26 cellular contexts compared by ENCODE assay signal in the genomic region with DNA sequence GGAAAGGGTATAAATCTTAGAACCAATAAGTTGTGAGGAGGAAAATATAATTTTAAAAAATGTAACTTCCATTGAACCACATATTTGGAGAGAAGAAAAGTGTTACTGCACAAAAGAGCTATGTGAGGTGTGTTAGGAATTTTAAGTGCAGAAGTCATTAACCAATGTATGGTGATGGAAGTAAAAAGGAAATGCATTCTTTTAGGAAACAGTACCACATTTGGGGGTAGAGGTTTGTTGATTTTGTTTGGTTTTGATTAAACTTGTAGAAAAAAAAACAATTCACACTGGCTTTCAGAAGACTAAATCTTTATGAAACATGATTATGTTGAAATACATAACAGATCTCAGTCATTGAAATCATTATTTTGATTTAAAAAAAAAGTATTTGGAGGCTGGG.
DNase-seq lines count a peak whose midpoint lies in the region; ATAC-seq and TF ChIP-seq lines count a peak whose summit lies in the region.
"Had no signal": no experiment of that assay in that cellular context is flagged by ENCODE, and none has a peak within 500 bp of the region (broad histone marks: within the 10 kb centered on the region; RNA-seq: fewer than 3 reads in every experiment).

No MANE protein-coding gene starts in this region.

- dilution Hi-C loops in mammary epithelial cell (cut with HindIII; ENCODE audit: low sequenced_read_pairs), result no loop called here

- H3K4me3 Mint-ChIP-seq in MCF 10A (ENCODE audit: unreplicated experiment), result no peak overlapping the region
- H3K4me3 Mint-ChIP-seq: CD4-positive, alpha-beta T cell had no signal

- H3K4me3 ChIP-seq in mammary epithelial cell (replicated peaks in 1 of 3; ENCODE audit: insufficient read depth in 1 of 3, low read depth in 2 of 3, low read length in 3 of 3), result no peak overlapping the region
- no peak overlapping the region for H3K4me3 ChIP-seq in adipocyte (ENCODE audit: low read length)
- H3K4me3 ChIP-seq in osteoblast (ENCODE audit: insufficient read depth, low read length), result no peak overlapping the region
- H3K4me3 ChIP-seq: BLaER1 treated with 17β-estradiol and CSF1 and Interleukin-3, amounts not matched to agents 10 nM and 100 nM; HAP-1; K562; PC-9; SJSA1 had no signal

- H3K4me1 Mint-ChIP-seq in MCF 10A (ENCODE audit: insufficient read depth, unreplicated experiment), result peaks cover 13% of the 10 kb centered on the region

- no peak for DNase-seq in MCF 10A (ENCODE audit: unreplicated experiment)
- DNase-seq in mammary epithelial cell, result no peak
- peak; percentile 48 for DNase-seq in adipocyte (ENCODE audit: low read depth)
- DNase-seq in osteoblast (ENCODE audit: insufficient read length, low spot score, missing footprints), result no peak
- DNase-seq in stimulated activated naive CD4-positive, alpha-beta T cell (lab: John Stamatoyannopoulos, UW), result no peak
- DNase-seq in UCSD-AML1 (lab: John Stamatoyannopoulos, UW; ENCODE audit: unreplicated experiment), result no peak
- DNase-seq: AML-193; CD4-positive, alpha-beta T cell; DMS53; GOT3; Kasumi-1; MV-4-11; NCI-H1105; NCI-H1436 treated with DMSO at 0.1 percent for 48 hours; NCI-H1930; NCI-H2107; NCI-H524; NCI-H748 treated with DMSO at 0.1 percent for 48 hours; PC-9; Right ventricle myocardium superior had no signal

- POLR2A ChIA-PET in MCF 10A (lab: Yijun Ruan, JAX), result interaction anchor here (1.2 kb wide), 1 partner anchor 13 kb away, joined by 3 read pairs; no protein-coding TSS in a partner anchor

- no peaks in the 10 kb centered on the region for H3K27me3 Mint-ChIP-seq in MCF 10A (ENCODE audit: insufficient read depth, unreplicated experiment)

- peaks cover 6% of the 10 kb centered on the region for H3K9me3 Mint-ChIP-seq in MCF 10A (ENCODE audit: unreplicated experiment)
- H3K9me3 Mint-ChIP-seq: CD4-positive, alpha-beta T cell had no signal

- H3K36me3 ChIP-seq in mammary epithelial cell (ENCODE audit: insufficient read depth, low read length) (no peaks in the 10 kb centered on the region), adipocyte (ENCODE audit: control insufficient read depth, insufficient read depth, low read length, severe bottlenecking) (no peaks in the 10 kb centered on the region), osteoblast (ENCODE audit: insufficient read depth, low read length) (no peaks in the 10 kb centered on the region)
- H3K36me3 ChIP-seq: BLaER1 treated with 17β-estradiol and CSF1 and Interleukin-3, amounts not matched to agents 10 nM and 100 nM; SJSA1 had no signal

- H3K9ac ChIP-seq in mammary epithelial cell (ENCODE audit: insufficient read depth, low read length) (no peak overlapping the region), adipocyte (ENCODE audit: low read length) (peak overlapping the region; percentile 69)
- H3K9ac ChIP-seq: BLaER1 treated with 17β-estradiol and CSF1 and Interleukin-3, amounts not matched to agents 10 nM and 100 nM had no signal

- no peak for ATAC-seq in HG02642 (IDR thresholded peaks at IDR 0.05; ENCODE audit: poor library complexity, unreplicated experiment)
- ATAC-seq: HepG2, K562 had no signal

- peak overlapping the region; percentile 35 for H3K27ac Mint-ChIP-seq in MCF 10A (ENCODE audit: low read depth, unreplicated experiment)
- H3K27ac Mint-ChIP-seq: CD4-positive, alpha-beta T cell had no signal

- H2AFZ ChIP-seq in mammary epithelial cell (ENCODE audit: low read depth, low read length) (no peak overlapping the region), osteoblast (ENCODE audit: low read length) (peak overlapping the region; percentile 4)
- H2AFZ ChIP-seq: PC-9 had no signal

- H3K79me2 ChIP-seq in mammary epithelial cell (ENCODE audit: insufficient read depth, low read length) (no peaks in the 10 kb centered on the region), osteoblast (ENCODE audit: insufficient read depth, low read length) (no peaks in the 10 kb centered on the region)

- TF ChIP-seq CTCF in MCF 10A (IDR thresholded peaks at IDR 0.05; ENCODE audit: unreplicated experiment) (no peak), mammary epithelial cell (conservative IDR thresholded peaks at IDR 0.05 in 1 of 2, IDR thresholded peaks at IDR 0.05 in 1 of 2; ENCODE audit: extremely low read depth in 1 of 2, insufficient read depth in 1 of 2, low read depth in 1 of 2, low read length in 2 of 2) (no peak), osteoblast (IDR thresholded peaks at IDR 0.05; ENCODE audit: extremely low read depth, low read depth, low read length) (no peak)

- no peaks in the 10 kb centered on the region for H3K9me3 ChIP-seq in mammary epithelial cell (replicated peaks; ENCODE audit: insufficient read depth, low read length)
- no peaks in the 10 kb centered on the region for H3K9me3 ChIP-seq in adipocyte (ENCODE audit: control insufficient read depth, low read length)
- H3K9me3 ChIP-seq in osteoblast (ENCODE audit: low read depth, low read length), result no peaks in the 10 kb centered on the region
- H3K9me3 ChIP-seq: BLaER1 treated with 17β-estradiol and CSF1 and Interleukin-3, amounts not matched to agents 10 nM and 100 nM; HAP-1; SJSA1 had no signal

- in situ Hi-C loops in mammary epithelial cell (cut with MboI; ENCODE audit: low sequenced_read_pairs in 2 of 2), result no loop called here

- no peaks in the 10 kb centered on the region for H3K27me3 ChIP-seq in mammary epithelial cell (ENCODE audit: insufficient read depth, low read length)
- no peaks in the 10 kb centered on the region for H3K27me3 ChIP-seq in adipocyte (replicated peaks; ENCODE audit: control insufficient read depth, insufficient read depth, low read length)
- H3K27me3 ChIP-seq in osteoblast (ENCODE audit: insufficient read depth, low read length), result no peaks in the 10 kb centered on the region
- H3K27me3 ChIP-seq: BLaER1 treated with 17β-estradiol and CSF1 and Interleukin-3, amounts not matched to agents 10 nM and 100 nM; SJSA1 had no signal

- CTCF ChIA-PET in MCF 10A (lab: Yijun Ruan, JAX), result no interaction called here
- CTCF ChIA-PET in mammary epithelial cell (lab: Charles Lee; ENCODE audit: low non-redundant PET), result no interaction called here

- H4K20me1 ChIP-seq in mammary epithelial cell (ENCODE audit: insufficient read depth, low read length) (no peaks in the 10 kb centered on the region), osteoblast (ENCODE audit: insufficient read depth, low read length) (no peaks in the 10 kb centered on the region)
- H4K20me1 ChIP-seq: BLaER1 treated with 17β-estradiol and CSF1 and Interleukin-3, amounts not matched to agents 10 nM and 100 nM had no signal

- H3K4me1 ChIP-seq in mammary epithelial cell (ENCODE audit: insufficient read depth, low read length), result no peaks in the 10 kb centered on the region
- peaks cover 55% of the 10 kb centered on the region for H3K4me1 ChIP-seq in adipocyte (ENCODE audit: control insufficient read depth, insufficient read depth, low read length)
- peaks cover 39% of the 10 kb centered on the region for H3K4me1 ChIP-seq in osteoblast (ENCODE audit: insufficient read depth, low read length)
- H3K4me1 ChIP-seq: BLaER1 treated with 17β-estradiol and CSF1 and Interleukin-3, amounts not matched to agents 10 nM and 100 nM; HAP-1 had no signal

- no TSS peak for BruUV-seq in MCF 10A (replicated peaks; lab: Mats Ljungman, UMichigan)
- no TSS peak for BruUV-seq in mammary epithelial cell (replicated peaks; lab: Mats Ljungman, UMichigan)

- H3K27ac ChIP-seq in mammary epithelial cell (ENCODE audit: insufficient read depth, low read depth, low read length) (no peak overlapping the region), osteoblast (ENCODE audit: low read depth, low read length) (no peak overlapping the region)
- H3K27ac ChIP-seq: BLaER1 treated with 17β-estradiol and CSF1 and Interleukin-3, amounts not matched to agents 10 nM and 100 nM; PC-9; SJSA1 had no signal

- intact Hi-C loops in MCF 10A (cut with micrococcal nuclease), result no loop called here
- intact Hi-C loops in mammary epithelial cell (cut with micrococcal nuclease), result no loop called here

- H3K4me2 ChIP-seq in mammary epithelial cell (ENCODE audit: insufficient read depth, low read depth, low read length), result no peak overlapping the region
- H3K4me2 ChIP-seq in osteoblast (ENCODE audit: insufficient read depth, low read length), result no peak overlapping the region
- H3K4me2 ChIP-seq: BLaER1 treated with 17β-estradiol and CSF1 and Interleukin-3, amounts not matched to agents 10 nM and 100 nM; PC-9 had no signal

- peaks cover 5% of the 10 kb centered on the region for H3K36me3 Mint-ChIP-seq in MCF 10A (ENCODE audit: insufficient read depth, unreplicated experiment)
